1 cellular context compared by ENCODE assay signal in the genomic region with DNA sequence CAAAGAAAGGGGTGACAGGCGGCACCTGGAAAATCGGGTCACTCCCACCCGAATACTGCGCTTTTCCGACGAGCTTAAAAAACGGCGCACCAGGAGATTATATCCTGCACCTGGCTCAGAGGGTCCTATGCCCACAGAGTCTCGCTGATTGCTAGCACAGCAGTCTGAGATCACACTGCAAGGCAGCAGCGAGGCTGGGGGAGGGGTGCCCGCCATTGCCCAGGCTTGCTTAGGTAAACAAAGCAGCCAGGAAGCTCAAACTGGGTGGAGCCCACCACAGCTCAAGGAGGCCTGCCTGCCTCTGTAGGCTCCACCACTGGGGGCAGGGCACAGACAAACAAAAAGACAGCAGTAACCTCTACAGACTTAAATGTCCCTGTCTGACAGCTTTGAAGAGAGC. TPM values are rescaled to one million over a fixed set of nuclear protein-coding genes. Genes with fewer than 3 reads are reported as not detected.
"Had no signal": no experiment of that assay in that cellular context is flagged by ENCODE, and none has a peak within 500 bp of the region (broad histone marks: within the 10 kb centered on the region; RNA-seq: fewer than 3 reads in every experiment).

No MANE protein-coding gene starts in this region.

RNA-seq across cellular contexts. Expression of a gene that starts 26.2 kb away (rescaled TPM):
- total RNA-seq: HFFc6 had no signal
